In genomic region chr11:104830080-104830479, GRCh38 we compare ENCODE assay signal across 18 cellular contexts.
DNase-seq lines count a peak whose midpoint lies in the region; ATAC-seq, FAIRE-seq and TF ChIP-seq lines count a peak whose summit lies in the region.
"Had no signal": no experiment of that assay in that cellular context is flagged by ENCODE, and none has a peak within 500 bp of the region (broad histone marks: within the 10 kb centered on the region; RNA-seq: fewer than 3 reads in every experiment).

No MANE protein-coding gene starts in this region.

- ATAC-seq in GM21786 (IDR thresholded peaks at IDR 0.05; ENCODE audit: unreplicated experiment) = no peak
- ATAC-seq in stimulated activated naive CD8-positive, alpha-beta T cell treated with anti-CD3 and anti-CD28 coated beads, Interleukin-15, Interleukin-2, amounts not matched to agents 100 U/mL and 50 U/mL, for 24 hours = no peak
- ATAC-seq: K562 had no signal

- H3K27me3 ChIP-seq in endothelial cell of umbilical vein (ENCODE audit: control insufficient read depth in 2 of 2, insufficient read depth in 2 of 2, low read length in 2 of 2) = no peaks in the 10 kb centered on the region
- no peaks in the 10 kb centered on the region for H3K27me3 ChIP-seq in neural progenitor cell
- H3K27me3 ChIP-seq: heart left ventricle, stomach had no signal

- no peak overlapping the region for H3K4me3 Mint-ChIP-seq in Calu3 (ENCODE audit: low read depth, unreplicated experiment)
- no peak overlapping the region for H3K4me3 Mint-ChIP-seq in neural progenitor cell
- H3K4me3 Mint-ChIP-seq: T-helper 1 cell treated with Interleukin-12 subunit alpha and Interleukin-12 subunit beta and Interleukin-4 antibody, amounts not matched to agents 30 μg/mL and 1 μg/mL, for 36 hours had no signal

- H3K4me1 Mint-ChIP-seq in Calu3 (ENCODE audit: low read depth, unreplicated experiment) (peaks cover 8% of the 10 kb centered on the region), neural progenitor cell (no peaks in the 10 kb centered on the region)

- POLR2A ChIA-PET in endothelial cell of umbilical vein (lab: Charles Lee) = no interaction called here

- H3K79me2 ChIP-seq in endothelial cell of umbilical vein (ENCODE audit: control insufficient read depth, insufficient read depth, low read length) (no peaks in the 10 kb centered on the region), neural progenitor cell (ENCODE audit: low read depth) (no peaks in the 10 kb centered on the region)

- H3K9me3 Mint-ChIP-seq in Calu3 (ENCODE audit: low read depth, unreplicated experiment) (no peaks in the 10 kb centered on the region), neural progenitor cell (no peaks in the 10 kb centered on the region)

- TF ChIP-seq CTCF in Calu3 (IDR thresholded peaks at IDR 0.05; ENCODE audit: unreplicated experiment) (no peak), endothelial cell of umbilical vein (IDR thresholded peaks at IDR 0.05; ENCODE audit: extremely low read depth in 1 of 2, insufficient read depth in 1 of 2, low read depth in 1 of 2, low read length in 2 of 2) (no peak), neural progenitor cell (IDR thresholded peaks at IDR 0.05) (no peak)

- H3K27ac Mint-ChIP-seq in Calu3 (ENCODE audit: unreplicated experiment) (no peak overlapping the region), neural progenitor cell (no peak overlapping the region)
- H3K27ac Mint-ChIP-seq: T-helper 1 cell treated with Interleukin-12 subunit alpha and Interleukin-12 subunit beta and Interleukin-4 antibody, amounts not matched to agents 30 μg/mL and 1 μg/mL, for 36 hours had no signal

- no peak for TF ChIP-seq POLR2A in endothelial cell of umbilical vein (IDR thresholded peaks at IDR 0.05; ENCODE audit: low read depth, low read length)

- H3K36me3 ChIP-seq in endothelial cell of umbilical vein (ENCODE audit: control insufficient read depth in 2 of 2, extremely low read depth in 1 of 2, insufficient read depth in 2 of 2, low read length in 2 of 2) (no peaks in the 10 kb centered on the region), neural progenitor cell (no peaks in the 10 kb centered on the region)
- H3K36me3 ChIP-seq: heart left ventricle, lower lobe of right lung, prostate gland, stomach had no signal

- BruUV-seq in Calu3 (replicated peaks; lab: Mats Ljungman, UMichigan) = no TSS peak
- BruUV-seq in endothelial cell of umbilical vein (replicated peaks; lab: Mats Ljungman, UMichigan) = no TSS peak

- H3K4me2 ChIP-seq in endothelial cell of umbilical vein (ENCODE audit: insufficient read depth, low read length) (no peak overlapping the region), neural progenitor cell (no peak overlapping the region)

- dilution Hi-C loops in endothelial cell of umbilical vein (cut with MboI; ENCODE audit: extremely low pct_ligation_motif_present, low sequenced_read_pairs) = no loop called here

- H3K9ac ChIP-seq in endothelial cell of umbilical vein (replicated peaks; ENCODE audit: extremely low read depth, insufficient read depth, low read length) = no peak overlapping the region
- no peak overlapping the region for H3K9ac ChIP-seq in neural progenitor cell

- H3K4me1 ChIP-seq in endothelial cell of umbilical vein (ENCODE audit: control insufficient read depth, extremely low read depth, insufficient read depth, low read length) (no peaks in the 10 kb centered on the region), neural progenitor cell (no peaks in the 10 kb centered on the region)
- H3K4me1 ChIP-seq: Caco-2, lower lobe of right lung, prostate gland, stomach had no signal

- intact Hi-C loops in Calu3 (cut with micrococcal nuclease; ENCODE audit: unreplicated experiment) (no loop called here), endothelial cell of umbilical vein (cut with micrococcal nuclease) (no loop called here)

- H3K27me3 Mint-ChIP-seq in Calu3 (ENCODE audit: unreplicated experiment) (no peaks in the 10 kb centered on the region), neural progenitor cell (ENCODE audit: insufficient read depth, low read depth) (no peaks in the 10 kb centered on the region)

- H2AFZ ChIP-seq in endothelial cell of umbilical vein (ENCODE audit: low read depth, low read length) (no peak overlapping the region), neural progenitor cell (replicated peaks) (no peak overlapping the region)

- FAIRE-seq in endothelial cell of umbilical vein (lab: Jason Lieb, UNC) = no peak
- FAIRE-seq: GM12892, K562 had no signal

- H4K20me1 ChIP-seq in endothelial cell of umbilical vein (replicated peaks; ENCODE audit: control insufficient read depth, extremely low read depth, insufficient read depth, low read length) (no peaks in the 10 kb centered on the region), neural progenitor cell (ENCODE audit: low read depth) (no peaks in the 10 kb centered on the region)

- no peaks in the 10 kb centered on the region for H3F3A ChIP-seq in neural progenitor cell (ENCODE audit: low read depth)

- H3K9me1 ChIP-seq in endothelial cell of umbilical vein (replicated peaks; ENCODE audit: control insufficient read depth, extremely low read depth, insufficient read depth, low read length) = no peaks in the 10 kb centered on the region

- no peaks in the 10 kb centered on the region for H3K9me3 ChIP-seq in endothelial cell of umbilical vein (replicated peaks; ENCODE audit: control insufficient read depth, insufficient read depth, low read length)
- no peaks in the 10 kb centered on the region for H3K9me3 ChIP-seq in neural progenitor cell (ENCODE audit: low read depth)
- H3K9me3 ChIP-seq: Caco-2, heart left ventricle, lower lobe of right lung, prostate gland, stomach had no signal

- DNase-seq in Calu3 (peak; percentile 2), M059J (ENCODE audit: low read depth) (peak; percentile 87), endothelial cell of umbilical vein (ENCODE audit: low read depth, low spot score) (peak; percentile 43), myocyte (ENCODE audit: low read depth) (peak; percentile 78), H4 (ENCODE audit: low spot score) (no peak), neural progenitor cell (ENCODE audit: low spot score) (no peak)
- DNase-seq in stimulated activated naive CD8-positive, alpha-beta T cell treated with anti-CD3 and anti-CD28 coated beads, Interleukin-15, Interleukin-2, amounts not matched to agents 100 U/mL and 50 U/mL, for 24 hours = no peak
- DNase-seq: Caco-2; heart left ventricle; lower lobe of right lung; NCI-H187 treated with DMSO at 0.1 percent for 48 hours; stimulated activated CD4-positive, alpha-beta T cell treated with anti-CD3 and anti-CD28 coated beads, Interleukin-4, amount 100 ng/mL, for 4 hours; stomach had no signal

- H3K4me3 ChIP-seq in endothelial cell of umbilical vein (replicated peaks in 1 of 3; ENCODE audit: insufficient read depth in 1 of 3, low read depth in 1 of 3, low read length in 3 of 3) (no peak overlapping the region), neural progenitor cell (no peak overlapping the region)
- H3K4me3 ChIP-seq: heart left ventricle, K562, lower lobe of right lung, prostate gland, stomach had no signal

- H3K27ac ChIP-seq in endothelial cell of umbilical vein (ENCODE audit: insufficient read depth, low read depth, low read length) (no peak overlapping the region), neural progenitor cell (no peak overlapping the region)
- H3K27ac ChIP-seq: heart left ventricle, lower lobe of right lung, prostate gland, stomach had no signal

- no peaks in the 10 kb centered on the region for H3K36me3 Mint-ChIP-seq in Calu3 (ENCODE audit: insufficient read depth, unreplicated experiment)
- H3K36me3 Mint-ChIP-seq in neural progenitor cell = no peaks in the 10 kb centered on the region

- CTCF ChIA-PET in Calu3 (lab: Charles Lee) (no interaction called here), endothelial cell of umbilical vein (lab: Charles Lee) (no interaction called here)

TF ChIP-seq in endothelial cell of umbilical vein, 7 proteins besides CTCF, POLR2A, EP300 and RAD21:
- TF ChIP-seq FOS (IDR thresholded peaks at IDR 0.05; ENCODE audit: borderline replicate concordance, insufficient read depth, low read length) = no peak
- no peak for TF ChIP-seq JUN (IDR thresholded peaks at IDR 0.05; ENCODE audit: borderline replicate concordance, insufficient read depth, insufficient read length, low read depth)
- TF ChIP-seq GATA2 (IDR thresholded peaks at IDR 0.05; ENCODE audit: insufficient read depth, insufficient read length, low read depth, low read length) = no peak
- TF ChIP-seq EZH2 (IDR thresholded peaks at IDR 0.05; ENCODE audit: borderline replicate concordance, low read depth, low read length, severe bottlenecking) = no peak
- TF ChIP-seq POLR2AphosphoS5 (IDR thresholded peaks at IDR 0.05; ENCODE audit: insufficient read depth, low read depth, low read length) = no peak
- TF ChIP-seq MYC (IDR thresholded peaks at IDR 0.05; ENCODE audit: low read depth, low read length) = no peak
- TF ChIP-seq, protein P1, sequence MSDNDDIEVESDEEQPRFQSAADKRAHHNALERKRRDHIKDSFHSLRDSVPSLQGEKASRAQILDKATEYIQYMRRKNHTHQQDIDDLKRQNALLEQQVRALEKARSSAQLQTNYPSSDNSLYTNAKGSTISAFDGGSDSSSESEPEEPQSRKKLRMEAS (IDR thresholded peaks at IDR 0.05; ENCODE audit: insufficient read depth, insufficient read length) = no peak

Comparison
In these comparisons a context has a peak if more than half of its experiments do, and no peak if none do; other contexts are left out.
1. DNase-seq: peak in Calu3 (single experiment), M059J (single experiment), endothelial cell of umbilical vein (single experiment) and myocyte (single experiment); none in stimulated activated naive CD8-positive, alpha-beta T cell treated with anti-CD3 and anti-CD28 coated beads, Interleukin-15, Interleukin-2, amounts not matched to agents 100 U/mL and 50 U/mL, for 24 hours (single experiment), H4 (single experiment) and neural progenitor cell (single experiment).